Comparison of ENCODE assay signal across 8 cellular contexts in genomic region chr16:25926-26348, GRCh38. TPM values are rescaled to one million over a fixed set of nuclear protein-coding genes. Genes with fewer than 3 reads are reported as not detected.
A peak's percentile ranks its signal among the peaks of the same experiment; 100 is the strongest.
DNase-seq lines count a peak whose midpoint lies in the region; ATAC-seq and TF ChIP-seq lines count a peak whose summit lies in the region.
"Not testable (repeated sequence)": the region's sequence is repeated elsewhere in the genome, so short reads cannot be mapped to it uniquely, and the experiment has no call there.

No MANE protein-coding gene starts in this region.

- not testable (repeated sequence) for TF ChIP-seq CTCF in activated CD8-positive, alpha-beta T cell treated with anti-CD3 and anti-CD28 coated beads for 36 hours (IDR thresholded peaks at IDR 0.05)

- not testable (repeated sequence) for H3K27ac Mint-ChIP-seq in activated CD8-positive, alpha-beta T cell treated with anti-CD3 and anti-CD28 coated beads for 36 hours; stimulated activated naive CD8-positive, alpha-beta T cell treated with anti-CD3 and anti-CD28 coated beads, Interleukin-15, amount 100 ng/mL, for 72 hours

- H3K9me3 Mint-ChIP-seq in activated CD8-positive, alpha-beta T cell treated with anti-CD3 and anti-CD28 coated beads for 36 hours; stimulated activated naive CD8-positive, alpha-beta T cell treated with anti-CD3 and anti-CD28 coated beads, Interleukin-15, amount 100 ng/mL, for 72 hours: not testable (repeated sequence)

- ATAC-seq in GM18511 (IDR thresholded peaks at IDR 0.05; ENCODE audit: unreplicated experiment) (peak; percentile 80), GM19455 (IDR thresholded peaks at IDR 0.05; ENCODE audit: unreplicated experiment) (peak; percentile 58), GM21737 (IDR thresholded peaks at IDR 0.05; ENCODE audit: unreplicated experiment) (peak; percentile 48), HG03097 (IDR thresholded peaks at IDR 0.05; ENCODE audit: low FRiP score, unreplicated experiment) (peak; percentile 48), HG03469 (IDR thresholded peaks at IDR 0.05; ENCODE audit: unreplicated experiment) (peak; percentile 49), esophagus mucosa (peak; percentile 77)
- ATAC-seq in activated CD8-positive, alpha-beta T cell treated with anti-CD3 and anti-CD28 coated beads for 36 hours: peak; percentile 88
- ATAC-seq in stimulated activated naive CD8-positive, alpha-beta T cell treated with anti-CD3 and anti-CD28 coated beads, Interleukin-15, amount 100 ng/mL, for 72 hours: peak; percentile 87

- POLR2A ChIA-PET in activated CD8-positive, alpha-beta T cell treated with anti-CD3 and anti-CD28 coated beads for 36 hours (lab: Charles Lee): not testable (repeated sequence)

- not testable (repeated sequence) for H3K4me3 Mint-ChIP-seq in activated CD8-positive, alpha-beta T cell treated with anti-CD3 and anti-CD28 coated beads for 36 hours; stimulated activated naive CD8-positive, alpha-beta T cell treated with anti-CD3 and anti-CD28 coated beads, Interleukin-15, amount 100 ng/mL, for 72 hours

- H3K36me3 Mint-ChIP-seq in activated CD8-positive, alpha-beta T cell treated with anti-CD3 and anti-CD28 coated beads for 36 hours (ENCODE audit: low read depth): not testable (repeated sequence)

- not testable (repeated sequence) for H3K27me3 Mint-ChIP-seq in activated CD8-positive, alpha-beta T cell treated with anti-CD3 and anti-CD28 coated beads for 36 hours; stimulated activated naive CD8-positive, alpha-beta T cell treated with anti-CD3 and anti-CD28 coated beads, Interleukin-15, amount 100 ng/mL, for 72 hours

- peak; percentile 25 for DNase-seq in activated CD8-positive, alpha-beta T cell treated with anti-CD3 and anti-CD28 coated beads for 36 hours
- peak in 1 of 2 donors; percentile 26 for DNase-seq in stimulated activated naive CD8-positive, alpha-beta T cell treated with anti-CD3 and anti-CD28 coated beads, Interleukin-15, amount 100 ng/mL, for 72 hours

- CTCF ChIA-PET in activated CD8-positive, alpha-beta T cell treated with anti-CD3 and anti-CD28 coated beads for 36 hours (lab: Charles Lee): not testable (repeated sequence)

- intact Hi-C loops in activated CD8-positive, alpha-beta T cell treated with anti-CD3 and anti-CD28 coated beads for 36 hours (cut with micrococcal nuclease): not testable (repeated sequence)

- H3K4me1 Mint-ChIP-seq in activated CD8-positive, alpha-beta T cell treated with anti-CD3 and anti-CD28 coated beads for 36 hours (ENCODE audit: low read depth); stimulated activated naive CD8-positive, alpha-beta T cell treated with anti-CD3 and anti-CD28 coated beads, Interleukin-15, amount 100 ng/mL, for 72 hours: not testable (repeated sequence)

RNA-seq across cellular contexts. Expression of gene POLR3K, which starts 27.5 kb away (rescaled TPM):
- 10 to 100 TPM; 51.3 to 52.6 TPM for total RNA-seq in activated CD8-positive, alpha-beta T cell treated with anti-CD3 and anti-CD28 coated beads for 36 hours
- 9.5 TPM for total RNA-seq in esophagus mucosa

RNA-seq across cellular contexts. Expression of gene SNRNP25, which starts 27.7 kb away (rescaled TPM):
- 10 to 100 TPM; 39.4 to 39.7 TPM for total RNA-seq in activated CD8-positive, alpha-beta T cell treated with anti-CD3 and anti-CD28 coated beads for 36 hours
- 18.8 TPM for total RNA-seq in esophagus mucosa

RNA-seq across cellular contexts. Expression of gene RHBDF1, which starts 46.5 kb away (rescaled TPM):
- under 1 TPM in 1 of 2 experiments, not detected in 1; 0.61 TPM for total RNA-seq in activated CD8-positive, alpha-beta T cell treated with anti-CD3 and anti-CD28 coated beads for 36 hours
- 21.8 TPM for total RNA-seq in esophagus mucosa

RNA-seq across cellular contexts. Expression of gene MPG, which starts 52.1 kb away (rescaled TPM):
- total RNA-seq in activated CD8-positive, alpha-beta T cell treated with anti-CD3 and anti-CD28 coated beads for 36 hours: 10 to 100 TPM; 51.7 to 54.2 TPM
- 46.5 TPM for total RNA-seq in esophagus mucosa

Comparison
In these comparisons a context has a peak if more than half of its experiments do, and no peak if none do; other contexts are left out.
1. RNA of gene RHBDF1, which starts 46.5 kb away (total RNA-seq): 21.8 TPM in esophagus mucosa (single experiment); 0.61 TPM in activated CD8-positive, alpha-beta T cell treated with anti-CD3 and anti-CD28 coated beads for 36 hours; every median in the first group is over 10 times any median in the second.
2. Peak in every context shown above with its lines, with median percentiles within 50 percentile points of each other: ATAC-seq.